Comparison of ENCODE assay signal across 33 cellular contexts in the genomic region with DNA sequence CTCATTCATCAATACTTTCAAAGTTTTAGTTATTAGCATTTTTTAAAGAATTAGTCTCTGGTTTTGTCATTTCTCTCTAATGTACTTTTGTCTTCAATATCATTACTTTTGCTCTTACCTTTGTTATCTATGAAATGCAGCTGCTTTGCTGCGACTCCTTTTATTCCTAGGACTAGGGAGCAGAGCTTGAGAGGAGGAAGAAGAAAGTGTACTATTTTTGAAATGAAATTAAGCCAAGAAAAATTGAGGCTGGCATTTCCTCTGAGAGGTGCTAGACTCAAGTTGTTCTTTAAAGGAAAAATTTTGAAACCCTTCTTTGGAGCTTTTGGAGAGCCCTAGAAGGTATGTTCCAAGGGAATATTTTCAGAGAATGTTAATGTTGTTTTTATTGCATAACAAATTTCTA. TPM values are rescaled to one million over a fixed set of nuclear protein-coding genes. Genes with fewer than 3 reads are reported as not detected.
"Had no signal": no experiment of that assay in that cellular context is flagged by ENCODE, and none has a peak within 500 bp of the region (broad histone marks: within the 10 kb centered on the region; RNA-seq: fewer than 3 reads in every experiment).

No MANE protein-coding gene starts in this region.

- ATAC-seq: foreskin keratinocyte; heart right ventricle; left lobe of liver; natural killer cell; stimulated activated memory B cell treated with anti-CD40 and anti-IgM and Interleukin-4, amounts not matched to agents 10 μg/mL and 1 μg/mL and 100 μg/mL, for 72 hours; stimulated activated naive CD8-positive, alpha-beta T cell treated with anti-CD3 and anti-CD28 coated beads, Interleukin-15, amount 100 ng/mL, for 72 hours had no signal

- DNase-seq: activated CD4-positive, alpha-beta memory T cell treated with anti-CD3 and anti-CD28 coated beads, Interleukin-2, amount 10 ng/mL, durations not matched to agents 7 days and 5 days; activated CD4-positive, alpha-beta T cell treated with anti-CD3 and anti-CD28 coated beads, Interleukin-2, amount 10 ng/mL, durations not matched to agents 24 days and 14 days; activated CD4-positive, CD25-positive, alpha-beta regulatory T cell treated with anti-CD3 and anti-CD28 coated beads, Interleukin-2, amount 50 U/mL, for 72 hours; activated CD8-positive, alpha-beta memory T cell treated with anti-CD3 and anti-CD28 coated beads, Interleukin-2, amount 50 U/mL, for 48 hours; activated gamma-delta T cell; activated naive CD4-positive, alpha-beta T cell treated with anti-CD3 and anti-CD28 coated beads, Interleukin-2, amount 50 U/mL, for 16 hours; activated T-cell treated with anti-CD3 and anti-CD28 coated beads, Interleukin-2, amount 50 U/mL, for 24 hours; amygdala; cerebellar nuclear complex; dorsolateral prefrontal cortex; effector memory CD4-positive, alpha-beta T cell; foreskin keratinocyte; heart right ventricle; kidney glomerular epithelial cell; mesendoderm; natural killer cell; retina; sigmoid colon; stimulated activated CD4-positive, alpha-beta T cell treated with anti-CD3 and anti-CD28 coated beads, Interleukin-1b, Interleukin-23, amount 100 ng/mL, for 48 hours; stimulated activated CD4-positive, alpha-beta T cell treated with anti-CD3 and anti-CD28 coated beads, Interleukin-4, amount 100 ng/mL, for 4 hours; stimulated activated CD8-positive, alpha-beta memory T cell treated with anti-CD3 and anti-CD28 coated beads, Interleukin-4, amount 100 ng/mL, for 48 hours; stimulated activated naive CD8-positive, alpha-beta T cell treated with anti-CD3 and anti-CD28 coated beads, Interleukin-15, amount 100 ng/mL, for 72 hours; substantia nigra; T-helper 1 cell; transverse colon; WERI-Rb-1 had no signal

- H3K27me3 ChIP-seq: dorsolateral prefrontal cortex, foreskin keratinocyte, heart right ventricle, sigmoid colon, transverse colon had no signal

- H3K27ac ChIP-seq: foreskin keratinocyte, heart right ventricle, sigmoid colon, transverse colon, WERI-Rb-1 had no signal

- H3K4me1 ChIP-seq: foreskin keratinocyte, heart right ventricle, sigmoid colon, transverse colon had no signal

- H3K4me3 ChIP-seq: coronary artery, dorsolateral prefrontal cortex, heart right ventricle, lung, sigmoid colon, smooth muscle cell, transverse colon had no signal

- FAIRE-seq: bronchial epithelial cell, urothelium cell line had no signal

- H3K4me2 ChIP-seq: smooth muscle cell had no signal

- H3K36me3 ChIP-seq: sigmoid colon, transverse colon, WERI-Rb-1 had no signal

- H3K9me3 ChIP-seq: sigmoid colon, transverse colon had no signal

RNA-seq across cellular contexts. Expression of a gene that starts 48.3 kb away (rescaled TPM):
- total RNA-seq: activated CD4-positive, alpha-beta memory T cell treated with anti-CD3 and anti-CD28 coated beads, Interleukin-2, amount 10 ng/mL, durations not matched to agents 7 days and 5 days; activated CD4-positive, alpha-beta T cell treated with anti-CD3 and anti-CD28 coated beads, Interleukin-2, amount 10 ng/mL, durations not matched to agents 24 days and 14 days; natural killer cell had no signal
